In genomic region chr2:195649629-195650190, GRCh38 we compare ENCODE assay signal across 9 cellular contexts. TPM values are rescaled to one million over a fixed set of nuclear protein-coding genes. Genes with fewer than 3 reads are reported as not detected.
DNase-seq lines count a peak whose midpoint lies in the region; ATAC-seq and TF ChIP-seq lines count a peak whose summit lies in the region.
"Had no signal": no experiment of that assay in that cellular context is flagged by ENCODE, and none has a peak within 500 bp of the region (broad histone marks: within the 10 kb centered on the region; RNA-seq: fewer than 3 reads in every experiment).

No MANE protein-coding gene starts in this region.

- no peak overlapping the region for H3K4me3 Mint-ChIP-seq in T-helper 17 cell

- no peak overlapping the region for H3K27ac Mint-ChIP-seq in T-helper 17 cell

- no peaks in the 10 kb centered on the region for H3K79me2 ChIP-seq in osteoblast (ENCODE audit: insufficient read depth, low read length)

- no peak for TF ChIP-seq CTCF in osteoblast (IDR thresholded peaks at IDR 0.05; ENCODE audit: extremely low read depth, low read depth, low read length)

- no peak overlapping the region for H3K4me3 ChIP-seq in osteoblast (ENCODE audit: insufficient read depth, low read length)
- no peak overlapping the region for H3K4me3 ChIP-seq in H7 (ENCODE audit: insufficient read depth, low read depth, low read length)

- peak; percentile 40 for DNase-seq in NAMALWA (ENCODE audit: low spot score)
- no peak for DNase-seq in osteoblast (ENCODE audit: insufficient read length, low spot score, missing footprints)
- no peak for DNase-seq in H7
- DNase-seq in T-helper 17 cell: no peak
- DNase-seq in NCI-H128 (lab: John Stamatoyannopoulos, UW; ENCODE audit: unreplicated experiment): no peak
- DNase-seq in SW 1271 (lab: John Stamatoyannopoulos, UW): no peak

- H3K9me3 ChIP-seq in osteoblast (ENCODE audit: low read depth, low read length) (no peaks in the 10 kb centered on the region), T-helper 17 cell (ENCODE audit: control insufficient read depth, low read length, poor library complexity, severe bottlenecking) (no peaks in the 10 kb centered on the region)

- H3K4me2 ChIP-seq in osteoblast (ENCODE audit: insufficient read depth, low read length): no peak overlapping the region

- no peaks in the 10 kb centered on the region for H3K27me3 Mint-ChIP-seq in T-helper 17 cell

- no peaks in the 10 kb centered on the region for H3K4me1 ChIP-seq in osteoblast (ENCODE audit: insufficient read depth, low read length)

- no peaks in the 10 kb centered on the region for H3K36me3 ChIP-seq in osteoblast (ENCODE audit: insufficient read depth, low read length)
- no peaks in the 10 kb centered on the region for H3K36me3 ChIP-seq in H7 (replicated peaks; ENCODE audit: control insufficient read depth, insufficient read depth, low read length)

- H3K36me3 Mint-ChIP-seq in T-helper 17 cell (ENCODE audit: low read depth): no peaks in the 10 kb centered on the region

- no peak overlapping the region for H3K27ac ChIP-seq in osteoblast (ENCODE audit: low read depth, low read length)

- H2AFZ ChIP-seq in osteoblast (ENCODE audit: low read length): peak overlapping the region; percentile 51

- no peaks in the 10 kb centered on the region for H4K20me1 ChIP-seq in osteoblast (ENCODE audit: insufficient read depth, low read length)

- H3K27me3 ChIP-seq in osteoblast (ENCODE audit: insufficient read depth, low read length) (no peaks in the 10 kb centered on the region), H7 (ENCODE audit: control insufficient read depth, insufficient read depth, low read length) (no peaks in the 10 kb centered on the region)

- ATAC-seq in GM19351 (IDR thresholded peaks at IDR 0.05; ENCODE audit: unreplicated experiment): peak; percentile 23
- ATAC-seq in HG02884 (IDR thresholded peaks at IDR 0.05; ENCODE audit: unreplicated experiment): peak; percentile 28
- no peak for ATAC-seq in T-helper 17 cell
- ATAC-seq: Panc1 had no signal

- H3K4me1 Mint-ChIP-seq in T-helper 17 cell: peaks cover 7% of the 10 kb centered on the region

RNA-seq across cellular contexts. Expression of gene SLC39A10, which starts 7.3 kb away (rescaled TPM):
- 31.8 and 38.0 TPM in 2 replicates for total RNA-seq in osteoblast
- total RNA-seq in H7 (2014; rRNA removed; shearing (Covaris generic)): 92.6 and 111 TPM in 2 replicates
- total RNA-seq in T-helper 17 cell: 10 to 100 TPM; 42.8 to 48.4 TPM
